Comparison of ENCODE assay signal across 17 cellular contexts in the genomic region with DNA sequence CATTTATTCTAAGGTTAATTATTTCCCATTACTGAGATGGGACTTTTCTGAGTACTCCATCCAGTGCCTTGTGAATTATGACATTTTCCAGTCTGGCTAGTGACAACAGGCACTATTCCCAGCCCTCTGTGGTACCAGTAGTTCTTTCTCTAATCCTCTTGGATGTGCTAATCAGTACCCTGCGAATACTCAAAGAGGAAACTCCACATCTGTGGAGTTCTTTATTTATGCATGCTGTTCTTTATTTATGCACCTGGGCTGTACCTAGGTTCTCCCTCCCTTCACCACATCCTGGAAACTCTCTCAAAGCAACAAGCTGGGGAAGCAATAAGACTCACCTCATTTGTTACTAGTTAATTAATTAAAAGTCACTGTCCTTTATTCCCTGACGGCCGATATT.
"Had no signal": no experiment of that assay in that cellular context is flagged by ENCODE, and none has a peak within 500 bp of the region (broad histone marks: within the 10 kb centered on the region; RNA-seq: fewer than 3 reads in every experiment).

No MANE protein-coding gene starts in this region.

- H3K4me3 ChIP-seq: colonic mucosa, psoas muscle, sigmoid colon, skin epidermis, testis, tibial nerve had no signal

- H3K27ac ChIP-seq: colonic mucosa, foreskin keratinocyte, neutrophil, psoas muscle, sigmoid colon, skin epidermis, testis, tibial nerve had no signal

- ATAC-seq: foreskin keratinocyte; naive thymus-derived CD4-positive, alpha-beta T cell; psoas muscle; stimulated activated naive B cell treated with anti-CD40 and anti-IgM and Interleukin-4, amounts not matched to agents 10 μg/mL and 1 μg/mL and 100 μg/mL, for 72 hours; stimulated activated naive CD8-positive, alpha-beta T cell treated with anti-CD3 and anti-CD28 coated beads, Interleukin-15, amount 100 ng/mL, for 72 hours had no signal

- H3K4me1 ChIP-seq: colonic mucosa, foreskin keratinocyte, psoas muscle, testis, tibial nerve had no signal

- H3K36me3 Mint-ChIP-seq: naive thymus-derived CD4-positive, alpha-beta T cell; stimulated activated naive B cell treated with anti-CD40 and anti-IgM and Interleukin-4, amounts not matched to agents 10 μg/mL and 1 μg/mL and 100 μg/mL, for 72 hours had no signal

- H3K9me3 Mint-ChIP-seq: naive thymus-derived CD4-positive, alpha-beta T cell; nephron progenitor cell; stimulated activated naive B cell treated with anti-CD40 and anti-IgM and Interleukin-4, amounts not matched to agents 10 μg/mL and 1 μg/mL and 100 μg/mL, for 72 hours; stimulated activated naive CD8-positive, alpha-beta T cell treated with anti-CD3 and anti-CD28 coated beads, Interleukin-15, amount 100 ng/mL, for 72 hours had no signal

- H3K4me3 Mint-ChIP-seq: naive thymus-derived CD4-positive, alpha-beta T cell; nephron progenitor cell; stimulated activated naive B cell treated with anti-CD40 and anti-IgM and Interleukin-4, amounts not matched to agents 10 μg/mL and 1 μg/mL and 100 μg/mL, for 72 hours; stimulated activated naive CD8-positive, alpha-beta T cell treated with anti-CD3 and anti-CD28 coated beads, Interleukin-15, amount 100 ng/mL, for 72 hours had no signal

- H3K4me1 Mint-ChIP-seq: naive thymus-derived CD4-positive, alpha-beta T cell; stimulated activated naive B cell treated with anti-CD40 and anti-IgM and Interleukin-4, amounts not matched to agents 10 μg/mL and 1 μg/mL and 100 μg/mL, for 72 hours; stimulated activated naive CD8-positive, alpha-beta T cell treated with anti-CD3 and anti-CD28 coated beads, Interleukin-15, amount 100 ng/mL, for 72 hours had no signal

- H3K36me3 ChIP-seq: colonic mucosa, neutrophil, sigmoid colon, tibial nerve had no signal

- H3K27me3 ChIP-seq: colonic mucosa, foreskin keratinocyte, neutrophil, sigmoid colon, testis, tibial nerve had no signal

- H3K9me3 ChIP-seq: colonic mucosa, neutrophil, psoas muscle, sigmoid colon, testis, tibial nerve had no signal

- DNase-seq: colonic mucosa; dermis blood vessel endothelial cell; erythroblast; foreskin keratinocyte; kidney glomerular epithelial cell; naive thymus-derived CD4-positive, alpha-beta T cell; nephron progenitor cell; psoas muscle; sigmoid colon; stimulated activated CD4-positive, alpha-beta T cell treated with anti-CD3 and anti-CD28 coated beads, Interleukin-2, amount 100 ng/mL, for 24 hours; stimulated activated CD4-positive, alpha-beta T cell treated with anti-CD3 and anti-CD28 coated beads, Interleukin-4, amount 100 ng/mL, for 4 hours; stimulated activated naive B cell treated with anti-CD40 and anti-IgM and Interleukin-4, amounts not matched to agents 10 μg/mL and 1 μg/mL and 100 μg/mL, for 72 hours; stimulated activated naive CD8-positive, alpha-beta T cell treated with anti-CD3 and anti-CD28 coated beads, Interleukin-15, amount 100 ng/mL, for 72 hours; testis had no signal

- H3K27me3 Mint-ChIP-seq: stimulated activated naive B cell treated with anti-CD40 and anti-IgM and Interleukin-4, amounts not matched to agents 10 μg/mL and 1 μg/mL and 100 μg/mL, for 72 hours; stimulated activated naive CD8-positive, alpha-beta T cell treated with anti-CD3 and anti-CD28 coated beads, Interleukin-15, amount 100 ng/mL, for 72 hours had no signal

- H3K27ac Mint-ChIP-seq: naive thymus-derived CD4-positive, alpha-beta T cell; nephron progenitor cell; stimulated activated naive B cell treated with anti-CD40 and anti-IgM and Interleukin-4, amounts not matched to agents 10 μg/mL and 1 μg/mL and 100 μg/mL, for 72 hours; stimulated activated naive CD8-positive, alpha-beta T cell treated with anti-CD3 and anti-CD28 coated beads, Interleukin-15, amount 100 ng/mL, for 72 hours had no signal
